In the genomic region with DNA sequence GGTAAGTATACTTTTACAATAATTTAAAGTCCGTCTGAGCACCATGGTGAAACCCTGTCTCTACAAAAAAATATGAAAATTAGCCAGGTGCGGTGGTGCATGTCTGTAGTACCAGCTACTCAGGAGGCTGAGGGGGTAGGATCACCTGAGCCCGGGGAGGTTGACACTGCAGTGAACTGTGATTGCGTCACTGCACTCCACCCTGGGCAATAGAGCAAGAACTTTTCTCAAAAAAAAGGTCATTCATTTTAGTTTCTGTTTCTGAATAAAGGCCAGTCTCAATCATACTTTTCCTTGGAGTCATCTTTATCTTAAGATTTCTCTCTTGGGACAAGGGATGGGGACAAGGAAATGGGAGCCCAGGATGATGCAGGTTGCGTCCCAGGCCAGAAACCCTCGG, we compare ENCODE assay signal across 9 cellular contexts. TPM values are rescaled to one million over a fixed set of nuclear protein-coding genes. Genes with fewer than 3 reads are reported as not detected.
DNase-seq lines count a peak whose midpoint lies in the region; ATAC-seq lines count a peak whose summit lies in the region.
"Had no signal": no experiment of that assay in that cellular context is flagged by ENCODE, and none has a peak within 500 bp of the region (broad histone marks: within the 10 kb centered on the region; RNA-seq: fewer than 3 reads in every experiment).

No MANE protein-coding gene starts in this region.

- H3K27ac Mint-ChIP-seq in activated CD8-positive, alpha-beta T cell treated with anti-CD3 and anti-CD28 coated beads, Interleukin-2, amount 10 ng/mL, durations not matched to agents 7 days and 5 days = peak overlapping the region; percentile 31
- H3K27ac Mint-ChIP-seq in natural killer cell treated with Interleukin-12 subunit alpha and Interleukin-12 subunit beta and Interleukin-15 and Interleukin-18, amount 100 ng/mL, for 72 hours = peak overlapping the region; percentile 80 to 93

- H3K4me3 Mint-ChIP-seq in activated CD8-positive, alpha-beta T cell treated with anti-CD3 and anti-CD28 coated beads, Interleukin-2, amount 10 ng/mL, durations not matched to agents 7 days and 5 days = no peak overlapping the region
- H3K4me3 Mint-ChIP-seq in natural killer cell treated with Interleukin-12 subunit alpha and Interleukin-12 subunit beta and Interleukin-15 and Interleukin-18, amount 100 ng/mL, for 72 hours = peak overlapping the region; percentile 49
- H3K4me3 Mint-ChIP-seq: neural crest cell had no signal

- peak; percentile 51 for ATAC-seq in HG02678 (IDR thresholded peaks at IDR 0.05; ENCODE audit: unreplicated experiment)
- no peak for ATAC-seq in activated CD8-positive, alpha-beta T cell treated with anti-CD3 and anti-CD28 coated beads, Interleukin-2, amount 10 ng/mL, durations not matched to agents 7 days and 5 days
- ATAC-seq in natural killer cell treated with Interleukin-12 subunit alpha and Interleukin-12 subunit beta and Interleukin-15 and Interleukin-18, amount 100 ng/mL, for 72 hours = peak; percentile 61 to 75

- no peaks in the 10 kb centered on the region for H3K9me3 Mint-ChIP-seq in activated CD8-positive, alpha-beta T cell treated with anti-CD3 and anti-CD28 coated beads, Interleukin-2, amount 10 ng/mL, durations not matched to agents 7 days and 5 days (ENCODE audit: insufficient read depth)
- H3K9me3 Mint-ChIP-seq in natural killer cell treated with Interleukin-12 subunit alpha and Interleukin-12 subunit beta and Interleukin-15 and Interleukin-18, amount 100 ng/mL, for 72 hours = no peaks in the 10 kb centered on the region
- H3K9me3 Mint-ChIP-seq: neural crest cell had no signal

- CTCF ChIA-PET in activated CD8-positive, alpha-beta T cell treated with anti-CD3 and anti-CD28 coated beads, Interleukin-2, amount 10 ng/mL, durations not matched to agents 7 days and 5 days (lab: Charles Lee) = interaction anchor here (2.1 to 2.7 kb wide), 2 partner anchors 18 to 159 kb away, joined by 7 read pairs; no protein-coding TSS in a partner anchor

- H3K36me3 Mint-ChIP-seq in activated CD8-positive, alpha-beta T cell treated with anti-CD3 and anti-CD28 coated beads, Interleukin-2, amount 10 ng/mL, durations not matched to agents 7 days and 5 days (ENCODE audit: low read depth) = peaks cover 48% of the 10 kb centered on the region
- peaks cover 10% of the 10 kb centered on the region for H3K36me3 Mint-ChIP-seq in natural killer cell treated with Interleukin-12 subunit alpha and Interleukin-12 subunit beta and Interleukin-15 and Interleukin-18, amount 100 ng/mL, for 72 hours

- H3K27me3 Mint-ChIP-seq in activated CD8-positive, alpha-beta T cell treated with anti-CD3 and anti-CD28 coated beads, Interleukin-2, amount 10 ng/mL, durations not matched to agents 7 days and 5 days (ENCODE audit: low read depth) = no peaks in the 10 kb centered on the region
- no peaks in the 10 kb centered on the region for H3K27me3 Mint-ChIP-seq in natural killer cell treated with Interleukin-12 subunit alpha and Interleukin-12 subunit beta and Interleukin-15 and Interleukin-18, amount 100 ng/mL, for 72 hours

- POLR2A ChIA-PET in activated CD8-positive, alpha-beta T cell treated with anti-CD3 and anti-CD28 coated beads, Interleukin-2, amount 10 ng/mL, durations not matched to agents 7 days and 5 days (lab: Charles Lee) = interaction anchor here (0.8 to 1.1 kb wide), 3 partner anchors 13 to 62 kb away, joined by 3 to 4 read pairs (median 3); partner anchors contain the start of gene ANKRD13A

- peaks cover 64% of the 10 kb centered on the region for H3K4me1 Mint-ChIP-seq in activated CD8-positive, alpha-beta T cell treated with anti-CD3 and anti-CD28 coated beads, Interleukin-2, amount 10 ng/mL, durations not matched to agents 7 days and 5 days (ENCODE audit: low read depth)
- peaks cover 39 to 51% of the 10 kb centered on the region in 2 donors for H3K4me1 Mint-ChIP-seq in natural killer cell treated with Interleukin-12 subunit alpha and Interleukin-12 subunit beta and Interleukin-15 and Interleukin-18, amount 100 ng/mL, for 72 hours (ENCODE audit: low read depth in 2 of 2)
- H3K4me1 Mint-ChIP-seq: neural crest cell had no signal

- DNase-seq in NCI-H2107 treated with DMSO at 0.1 percent for 48 hours (lab: John Stamatoyannopoulos, UW; ENCODE audit: unreplicated experiment) = peak; percentile 8
- DNase-seq in NCI-H2107 (lab: John Stamatoyannopoulos, UW) = no peak
- no peak for DNase-seq in activated CD8-positive, alpha-beta T cell treated with anti-CD3 and anti-CD28 coated beads, Interleukin-2, amount 10 ng/mL, durations not matched to agents 7 days and 5 days
- DNase-seq in natural killer cell treated with Interleukin-12 subunit alpha and Interleukin-12 subunit beta and Interleukin-15 and Interleukin-18, amount 100 ng/mL, for 72 hours (ENCODE audit: low spot score) = no peak
- no peak for DNase-seq in dermis blood vessel endothelial cell
- DNase-seq in Kasumi-1 (lab: John Stamatoyannopoulos, UW) = no peak
- no peak for DNase-seq in stimulated activated CD4-positive, alpha-beta T cell treated with anti-CD3 and anti-CD28 coated beads, Interleukin-15, amount 100 ng/mL, for 24 hours

RNA-seq across cellular contexts. Expression of gene ANKRD13A, which starts 12.9 kb away (rescaled TPM):
- 10 to 100 TPM; 76.0 to 78.1 TPM for total RNA-seq in activated CD8-positive, alpha-beta T cell treated with anti-CD3 and anti-CD28 coated beads, Interleukin-2, amount 10 ng/mL, durations not matched to agents 7 days and 5 days
- total RNA-seq in natural killer cell treated with Interleukin-12 subunit alpha and Interleukin-12 subunit beta and Interleukin-15 and Interleukin-18, amount 100 ng/mL, for 72 hours = 10 to 100 TPM; 65.0 to 81.8 TPM
- total RNA-seq in dermis blood vessel endothelial cell = 68.9 and 86.0 TPM in 2 replicates

RNA-seq across cellular contexts. Expression of gene GIT2, which starts 16.0 kb away (rescaled TPM):
- 10 to 100 TPM; 86.6 to 87.7 TPM for total RNA-seq in activated CD8-positive, alpha-beta T cell treated with anti-CD3 and anti-CD28 coated beads, Interleukin-2, amount 10 ng/mL, durations not matched to agents 7 days and 5 days
- total RNA-seq in natural killer cell treated with Interleukin-12 subunit alpha and Interleukin-12 subunit beta and Interleukin-15 and Interleukin-18, amount 100 ng/mL, for 72 hours = 10 to 100 TPM; 87.5 to 94.2 TPM
- total RNA-seq in dermis blood vessel endothelial cell = 54.6 and 61.4 TPM in 2 replicates

RNA-seq across cellular contexts. Expression of gene C12orf76, which starts 36.2 kb away (rescaled TPM):
- total RNA-seq in activated CD8-positive, alpha-beta T cell treated with anti-CD3 and anti-CD28 coated beads, Interleukin-2, amount 10 ng/mL, durations not matched to agents 7 days and 5 days = 10 to 100 TPM; 15.5 to 16.2 TPM
- 10 to 100 TPM; 10.1 to 12.3 TPM for total RNA-seq in natural killer cell treated with Interleukin-12 subunit alpha and Interleukin-12 subunit beta and Interleukin-15 and Interleukin-18, amount 100 ng/mL, for 72 hours
- 12.6 and 23.5 TPM in 2 replicates for total RNA-seq in dermis blood vessel endothelial cell
